11 cellular contexts compared by ENCODE assay signal in genomic region chr14:78170203-78170602, GRCh38. TPM values are rescaled to one million over a fixed set of nuclear protein-coding genes. Genes with fewer than 3 reads are reported as not detected.
A peak's percentile ranks its signal among the peaks of the same experiment; 100 is the strongest.
DNase-seq lines count a peak whose midpoint lies in the region; TF ChIP-seq lines count a peak whose summit lies in the region.
"Had no signal": no experiment of that assay in that cellular context is flagged by ENCODE, and none has a peak within 500 bp of the region (broad histone marks: within the 10 kb centered on the region; RNA-seq: fewer than 3 reads in every experiment).

TSS of gene NRXN3 (plus strand) at chr14:78170373. CDS start at chr14:78243094, 72,721 bp downstream.

- no peak for TF ChIP-seq CTCF in WERI-Rb-1 (IDR thresholded peaks at IDR 0.05; ENCODE audit: low read depth, low read length)
- no peak for TF ChIP-seq CTCF in suprapubic skin (IDR thresholded peaks at IDR 0.05)

- no peaks in the 10 kb centered on the region for H3K36me3 ChIP-seq in HUES48 (ENCODE audit: control insufficient read depth, insufficient read depth, low read length)
- no peaks in the 10 kb centered on the region for H3K36me3 ChIP-seq in WERI-Rb-1
- no peaks in the 10 kb centered on the region for H3K36me3 ChIP-seq in iPS-20b (ENCODE audit: insufficient read depth, low read depth, low read length)
- no peaks in the 10 kb centered on the region for H3K36me3 ChIP-seq in suprapubic skin
- no peaks in the 10 kb centered on the region for H3K36me3 ChIP-seq in SJCRH30

- H3K27ac ChIP-seq in HUES48 (ENCODE audit: low read depth, low read length) (no peak within 1 kb of the TSS), WERI-Rb-1 (no peak within 1 kb of the TSS), iPS-20b (ENCODE audit: low read length) (no peak within 1 kb of the TSS), suprapubic skin (no peak within 1 kb of the TSS), SJCRH30 (no peak within 1 kb of the TSS)

- H3K9me3 ChIP-seq in HUES48 (ENCODE audit: control insufficient read depth, insufficient read depth, low read length) (no peaks in the 10 kb centered on the region), WERI-Rb-1 (ENCODE audit: severe bottlenecking) (no peaks in the 10 kb centered on the region), iPS-20b (ENCODE audit: insufficient read depth, low read depth, low read length) (no peaks in the 10 kb centered on the region), suprapubic skin (no peaks in the 10 kb centered on the region), SJCRH30 (replicated peaks) (no peaks in the 10 kb centered on the region)

- H3K4me3 ChIP-seq in HUES48 (ENCODE audit: low read depth, low read length) (peak within 1 kb of the TSS; percentile 55), WERI-Rb-1 (ENCODE audit: low read depth, low read length) (peak within 1 kb of the TSS; percentile 9), iPS-20b (ENCODE audit: low read length) (peak within 1 kb of the TSS; percentile 65), suprapubic skin (no peak within 1 kb of the TSS), SJCRH30 (no peak within 1 kb of the TSS)

- TF ChIP-seq POLR2A in suprapubic skin (IDR thresholded peaks at IDR 0.05), result no peak

- DNase-seq in WERI-Rb-1, result peak; percentile 51
- DNase-seq in retina, result peak; percentile 76
- DNase-seq in suprapubic skin (ENCODE audit: low spot score in 2 of 2), result no peak
- no peak for DNase-seq in SJCRH30
- DNase-seq in RKO (ENCODE audit: low spot score), result no peak
- DNase-seq in effector CD8-positive, alpha-beta T cell (lab: John Stamatoyannopoulos, UW), result no peak
- DNase-seq: activated effector memory CD4-positive, alpha-beta T cell treated with Interleukin-2 at 50 U/mL for 16 hours; DND-41; NCI-H446 treated with DMSO at 0.1 percent for 48 hours had no signal

- H3K27me3 ChIP-seq in HUES48 (ENCODE audit: control insufficient read depth, insufficient read depth, low read length), result no peaks in the 10 kb centered on the region
- no peaks in the 10 kb centered on the region for H3K27me3 ChIP-seq in WERI-Rb-1 (ENCODE audit: insufficient read depth, low read depth, severe bottlenecking)
- H3K27me3 ChIP-seq in iPS-20b (ENCODE audit: insufficient read depth, low read length), result peaks cover 4% of the 10 kb centered on the region; the same call in 1 of the 2 replicates
- peaks cover 23% of the 10 kb centered on the region for H3K27me3 ChIP-seq in suprapubic skin
- no peaks in the 10 kb centered on the region for H3K27me3 ChIP-seq in SJCRH30

- H3K9ac ChIP-seq in HUES48 (ENCODE audit: low read depth, low read length) (0 out of 2 replicates have a peak within 1 kb of the TSS, but pooled peaks have one; percentile 28), iPS-20b (ENCODE audit: low read depth, low read length) (peak within 1 kb of the TSS; percentile 59; the same call in 1 of the 2 replicates)

- H3K4me1 ChIP-seq in HUES48 (ENCODE audit: control insufficient read depth, insufficient read depth, low read length), result peaks cover 24% of the 10 kb centered on the region
- H3K4me1 ChIP-seq in iPS-20b (ENCODE audit: insufficient read depth, low read length), result peaks cover 6% of the 10 kb centered on the region; the same call in 1 of the 2 replicates
- peaks cover 2% of the 10 kb centered on the region for H3K4me1 ChIP-seq in suprapubic skin
- H3K4me1 ChIP-seq in SJCRH30, result no peaks in the 10 kb centered on the region

- TF ChIP-seq EP300 in suprapubic skin (IDR thresholded peaks at IDR 0.05), result no peak

- 3% methylated on average over 7 of the region's 7 CpGs for WGBS in suprapubic skin

RNA-seq across cellular contexts. Expression of gene NRXN3, which starts in this region (rescaled TPM):
- total RNA-seq in suprapubic skin, result 1 to 10 TPM in 3 of 4 donors, under 1 TPM in 1; 0.79 to 4.3 (median 3.3) TPM
- total RNA-seq in SJCRH30 (2014; rRNA removed; shearing (Covaris generic)), result 0.02 TPM in 1 of 2 replicates, not detected in the other

Comparison
In these comparisons a context has a peak if more than half of its experiments do, and no peak if none do; other contexts are left out.
1. H3K4me3 ChIP-seq: peak in HUES48 (single experiment), WERI-Rb-1 (single experiment) and iPS-20b (single experiment); none in suprapubic skin (single experiment) and SJCRH30 (single experiment).
2. DNase-seq: peak in WERI-Rb-1 (single experiment) and retina (single experiment); none in suprapubic skin (0 of 2), SJCRH30 (0 of 2), RKO (single experiment) and effector CD8-positive, alpha-beta T cell (single experiment).